ENCODE assay signal across 34 cellular contexts in the genomic region with DNA sequence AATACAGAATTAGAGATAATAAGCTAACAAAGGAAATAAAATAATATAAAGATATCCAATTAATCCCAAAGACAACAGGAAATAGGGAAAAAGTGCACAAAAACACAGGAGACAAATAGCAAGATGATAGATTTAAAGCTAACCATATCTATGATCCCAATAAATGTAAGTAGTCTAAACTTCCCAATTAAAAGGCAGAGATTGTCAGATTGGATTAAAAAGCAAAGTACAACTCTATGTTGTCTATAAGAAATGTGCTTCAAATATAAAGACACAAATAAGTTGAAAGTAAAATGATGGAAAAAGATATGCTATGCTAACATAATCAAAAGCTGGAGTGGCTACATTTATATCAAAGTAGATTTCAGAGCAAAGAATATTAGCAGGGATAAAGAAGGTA.
"Had no signal": no experiment of that assay in that cellular context is flagged by ENCODE, and none has a peak within 500 bp of the region (broad histone marks: within the 10 kb centered on the region; RNA-seq: fewer than 3 reads in every experiment).

No MANE protein-coding gene starts in this region.

- DNase-seq: activated effector memory CD4-positive, alpha-beta T cell treated with anti-CD3 and anti-CD28 coated beads, Interleukin-2, amount 50 U/mL, for 16 hours; activated effector memory CD4-positive, alpha-beta T cell treated with Interleukin-2 at 50 U/mL for 16 hours; activated gamma-delta T cell; activated gamma-delta T cell treated with Interleukin-2 at 50 U/mL for 16 hours; activated naive CD4-positive, alpha-beta T cell; activated naive CD4-positive, alpha-beta T cell treated with anti-CD3 and anti-CD28 coated beads for 36 hours; activated naive CD4-positive, alpha-beta T cell treated with anti-CD3 and anti-CD28 coated beads, Interleukin-2, amount 10 ng/mL, durations not matched to agents 7 days and 5 days; activated naive CD4-positive, alpha-beta T cell treated with anti-CD3 and anti-CD28 coated beads, Interleukin-2, amount 50 U/mL, for 16 hours; activated naive CD4-positive, alpha-beta T cell treated with Interleukin-2 at 50 U/mL for 16 hours; activated naive CD8-positive, alpha-beta T cell treated with anti-CD3 and anti-CD28 coated beads for 36 hours; activated naive CD8-positive, alpha-beta T cell treated with anti-CD3 and anti-CD28 coated beads, Interleukin-2, amount 10 ng/mL, durations not matched to agents 7 days and 5 days; activated naive CD8-positive, alpha-beta T cell treated with anti-CD3 and anti-CD28 coated beads, Interleukin-2, amount 50 U/mL, for 24 hours; activated T-cell treated with anti-CD3 and anti-CD28 coated beads, Interleukin-2, amount 50 U/mL, for 1 hour; activated T-cell treated with anti-CD3 and anti-CD28 coated beads, Interleukin-2, amount 50 U/mL, for 24 hours; activated T-cell treated with anti-CD3 and anti-CD28 coated beads, Interleukin-2, amount 50 U/mL, for 4 hours; activated T-cell treated with anti-CD3 and anti-CD28 coated beads, Interleukin-2, amount 50 U/mL, for 48 hours; activated T-cell treated with anti-CD3 and anti-CD28 coated beads, Interleukin-2, amount 50 U/mL, for 72 hours; adrenal gland; amniotic stem cell; amygdala; anterior cingulate cortex; aorta; body of pancreas; brain microvascular endothelial cell; caudate nucleus; central memory CD4-positive, alpha-beta T cell; cerebellar nuclear complex had no signal

- FAIRE-seq: astrocyte, bronchial epithelial cell had no signal

- H3K4me1 ChIP-seq: adrenal gland, ascending aorta, body of pancreas, breast epithelium had no signal

- H3K36me3 ChIP-seq: adrenal gland, ascending aorta, brain microvascular endothelial cell, breast epithelium, cardiac muscle cell had no signal

- H3K27me3 ChIP-seq: adrenal gland, ascending aorta, body of pancreas, brain microvascular endothelial cell, breast epithelium had no signal

- ATAC-seq: activated naive CD4-positive, alpha-beta T cell treated with anti-CD3 and anti-CD28 coated beads, Interleukin-2, amount 50 U/mL, for 72 hours; activated naive CD8-positive, alpha-beta T cell treated with anti-CD3 and anti-CD28 coated beads, Interleukin-2, amount 50 U/mL, for 24 hours; activated T-cell treated with anti-CD3 and anti-CD28 coated beads, Interleukin-2, amount 50 U/mL, for 4 hours; activated T-cell treated with anti-CD3 and anti-CD28 coated beads, Interleukin-2, amount 50 U/mL, for 72 hours; activated T-helper 17 cell treated with anti-CD3 and anti-CD28 coated beads, Interleukin-2, amount 50 U/mL, for 72 hours; body of pancreas had no signal

- H3K4me3 ChIP-seq: adrenal gland, ascending aorta, body of pancreas, breast epithelium, cardiac muscle cell had no signal

- H3K27ac ChIP-seq: adrenal gland, ascending aorta, body of pancreas, brain microvascular endothelial cell, breast epithelium, cardiac muscle cell had no signal
